In genomic region chr9:127049581-127049980, GRCh38 we compare ENCODE assay signal across 13 cellular contexts.
DNase-seq lines count a peak whose midpoint lies in the region; ATAC-seq, FAIRE-seq and TF ChIP-seq lines count a peak whose summit lies in the region.
"Had no signal": no experiment of that assay in that cellular context is flagged by ENCODE, and none has a peak within 500 bp of the region (broad histone marks: within the 10 kb centered on the region; RNA-seq: fewer than 3 reads in every experiment).

No MANE protein-coding gene starts in this region.

- TF ChIP-seq CTCF in left ventricle myocardium inferior (IDR thresholded peaks at IDR 0.05; ENCODE audit: borderline replicate concordance) = no peak
- TF ChIP-seq CTCF in VCaP (conservative IDR thresholded peaks at IDR 0.05) = no peak
- no peak for TF ChIP-seq CTCF in upper lobe of left lung (IDR thresholded peaks at IDR 0.05)
- no peak for TF ChIP-seq CTCF in kidney (IDR thresholded peaks at IDR 0.05; ENCODE audit: borderline replicate concordance, extremely low read depth, insufficient read depth)
- TF ChIP-seq CTCF in testis (IDR thresholded peaks at IDR 0.05) = no peak

- H3K4me3 ChIP-seq in left ventricle myocardium inferior (no peak overlapping the region), upper lobe of left lung (no peak overlapping the region), kidney (ENCODE audit: low read length in 2 of 2) (no peak overlapping the region), testis (no peak overlapping the region)
- H3K4me3 ChIP-seq: GM23338, neural progenitor cell, right lobe of liver had no signal

- TF ChIP-seq POLR2A in upper lobe of left lung (IDR thresholded peaks at IDR 0.05) (no peak), testis (IDR thresholded peaks at IDR 0.05) (no peak)

- H3K4me1 ChIP-seq in left ventricle myocardium inferior (peaks cover 67% of the 10 kb centered on the region), upper lobe of left lung (peaks cover 25 to 42% (median 27%) of the 10 kb centered on the region in 4 donors), kidney (ENCODE audit: control insufficient read depth in 1 of 2, insufficient read depth in 1 of 2, low read depth in 1 of 2, low read length in 2 of 2) (peaks cover 4 to 13% of the 10 kb centered on the region in 2 donors), testis (peaks cover 13% of the 10 kb centered on the region)
- H3K4me1 ChIP-seq: neural progenitor cell had no signal

- FAIRE-seq in kidney (lab: Jason Lieb, UNC) = no peak

- WGBS in upper lobe of left lung, 2 donors = 79 to 87% methylated on average over 7 to 8 of the region's 8 CpGs
- WGBS in testis, 2 donors = 88% methylated on average over 8 of the region's 8 CpGs

- no peak overlapping the region for H3K9ac ChIP-seq in kidney (ENCODE audit: low read length in 2 of 2)
- H3K9ac ChIP-seq: neural progenitor cell had no signal

- in situ Hi-C loops in G401 (cut with HindIII; ENCODE audit: low sequenced_read_pairs) = no loop called here

- no peaks in the 10 kb centered on the region for H3K36me3 ChIP-seq in left ventricle myocardium inferior
- H3K36me3 ChIP-seq in upper lobe of left lung = no peaks in the 10 kb centered on the region
- H3K36me3 ChIP-seq in kidney (ENCODE audit: control insufficient read depth in 1 of 2, insufficient read depth in 2 of 2, low read length in 2 of 2) = no peaks in the 10 kb centered on the region
- H3K36me3 ChIP-seq in testis (ENCODE audit: low read depth, missing control alignments) = no peaks in the 10 kb centered on the region
- H3K36me3 ChIP-seq: neural progenitor cell, right lobe of liver had no signal

- intact Hi-C loops in left ventricle myocardium inferior (cut with micrococcal nuclease) = no loop called here
- intact Hi-C loops in left ventricle myocardium superior (cut with micrococcal nuclease) = no loop called here
- intact Hi-C loops in kidney (cut with DNase I) = no loop called here
- intact Hi-C loops in testis (cut with DNase I; ENCODE audit: low total_unique reads) = no loop called here

- TF ChIP-seq EP300 in upper lobe of left lung (IDR thresholded peaks at IDR 0.05) = peak in 1 of 4 donors; percentile 13

- H3K9me3 ChIP-seq in left ventricle myocardium inferior (replicated peaks) (no peaks in the 10 kb centered on the region), upper lobe of left lung (no peaks in the 10 kb centered on the region), kidney (ENCODE audit: control insufficient read depth in 1 of 2, low read length in 2 of 2) (no peaks in the 10 kb centered on the region), testis (no peaks in the 10 kb centered on the region)
- H3K9me3 ChIP-seq: right lobe of liver had no signal

- H3K27ac ChIP-seq in left ventricle myocardium inferior (replicated peaks) (peak overlapping the region; percentile 62), VCaP (peak overlapping the region; percentile 56), upper lobe of left lung (peak overlapping the region; percentile 49 to 79 (median 56)), kidney (ENCODE audit: low read depth in 2 of 2, low read length in 2 of 2) (peak overlapping the region in 1 of 2 donors; percentile 58), testis (no peak overlapping the region)
- H3K27ac ChIP-seq: neural progenitor cell had no signal

- ATAC-seq in left ventricle myocardium superior (no peak), upper lobe of left lung (ENCODE audit: low FRiP score in 2 of 2) (no peak)
- ATAC-seq: GM23338 had no signal

- H3K27me3 ChIP-seq in left ventricle myocardium inferior (ENCODE audit: low read depth) (no peaks in the 10 kb centered on the region), upper lobe of left lung (no peaks in the 10 kb centered on the region), testis (no peaks in the 10 kb centered on the region)
- H3K27me3 ChIP-seq: neural progenitor cell, right lobe of liver had no signal

- DNase-seq in left ventricle myocardium inferior = no peak
- DNase-seq in left ventricle myocardium superior = no peak
- DNase-seq in kidney tubule cell (ENCODE audit: low spot score) = peak; percentile 9
- DNase-seq in upper lobe of left lung = no peak
- no peak for DNase-seq in kidney
- DNase-seq in testis = no peak
- no peak for DNase-seq in G401 (ENCODE audit: low spot score)
- DNase-seq: activated naive CD8-positive, alpha-beta T cell treated with anti-CD3 and anti-CD28 coated beads for 36 hours; NCI-H345; right lobe of liver had no signal

Comparison
In these comparisons a context has a peak if more than half of its experiments do, and no peak if none do; other contexts are left out.
1. H3K27ac ChIP-seq: peak in left ventricle myocardium inferior (single experiment), VCaP (single experiment) and upper lobe of left lung (4 of 4); none in testis (0 of 2).